In the genomic region with DNA sequence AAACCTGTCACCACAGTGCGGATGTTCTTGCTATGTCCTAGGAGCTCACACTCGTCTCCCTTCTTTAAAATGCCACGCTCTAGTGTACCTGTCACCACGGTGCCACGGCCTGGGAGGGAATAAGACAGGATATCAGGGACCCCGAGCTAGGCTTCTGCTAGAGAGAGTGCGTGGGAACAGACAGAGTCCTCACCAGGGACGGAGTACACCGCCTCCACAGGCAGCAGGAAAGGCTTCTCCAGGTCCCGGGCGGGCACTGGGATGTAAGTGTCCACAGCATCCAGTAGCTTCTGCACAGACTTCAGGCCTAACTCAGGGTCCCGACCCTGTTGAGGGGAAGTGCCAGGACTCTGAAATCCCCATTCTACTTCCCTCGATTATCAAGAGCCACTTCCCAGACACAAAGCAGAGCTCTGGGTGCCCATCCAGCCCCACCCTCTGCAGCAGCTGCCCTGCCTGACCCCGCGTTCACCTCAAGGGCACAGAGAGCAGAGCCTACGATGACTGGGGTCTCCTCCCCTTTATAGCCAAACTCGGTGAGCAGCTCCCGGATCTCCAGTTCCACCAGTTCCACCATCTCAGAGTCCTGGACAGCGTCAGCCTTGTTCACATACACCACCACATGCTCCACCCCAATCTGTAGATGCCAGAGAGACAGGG, we compare ENCODE assay signal across 13 cellular contexts. TPM values are rescaled to one million over a fixed set of nuclear protein-coding genes. Genes with fewer than 3 reads are reported as not detected.
DNase-seq lines count a peak whose midpoint lies in the region; ATAC-seq, FAIRE-seq and TF ChIP-seq lines count a peak whose summit lies in the region.
"Had no signal": no experiment of that assay in that cellular context is flagged by ENCODE, and none has a peak within 500 bp of the region (broad histone marks: within the 10 kb centered on the region; RNA-seq: fewer than 3 reads in every experiment).

No MANE protein-coding gene starts in this region.

- H2BK5ac ChIP-seq in H1 (ENCODE audit: low read depth, low read length): no peak overlapping the region

- no peak overlapping the region for H2AFZ ChIP-seq in H1 (ENCODE audit: low read length)

- FAIRE-seq in H1 (lab: Jason Lieb, UNC): no peak

- peaks cover 0 to 20% of the 10 kb centered on the region in 2 experiments; a peak in 3 of 4 replicates for H3K79me2 ChIP-seq in H1 (ENCODE audit: control insufficient read depth in 1 of 2, insufficient read depth in 2 of 2, low read length in 2 of 2)

- H3K14ac ChIP-seq in H1 (ENCODE audit: insufficient read length): no peak overlapping the region

- H4K20me1 ChIP-seq in H1 (replicated peaks in 1 of 2; ENCODE audit: control insufficient read depth in 1 of 2, insufficient read depth in 2 of 2, low read length in 2 of 2): peaks cover 2 to 14% of the 10 kb centered on the region in 2 experiments

- no peak overlapping the region for H3K4me3 ChIP-seq in breast epithelium
- H3K4me3 ChIP-seq in H1 (ENCODE audit: extremely low read depth in 1 of 4, insufficient read depth in 2 of 4, low read depth in 3 of 4, low read length in 4 of 4): 0 out of 8 replicates have a peak overlapping the region, but pooled peaks of 1 of the 4 experiments have one; percentile 96
- H3K4me3 ChIP-seq in HAP-1: no peak overlapping the region
- H3K4me3 ChIP-seq: mucosa of descending colon had no signal

- no peak overlapping the region for H2BK12ac ChIP-seq in H1 (ENCODE audit: low read depth, low read length)

- DNase-seq in MCF 10A (ENCODE audit: unreplicated experiment) (no peak), breast epithelium (ENCODE audit: low spot score in 2 of 2) (no peak), RWPE1 (ENCODE audit: low spot score) (no peak), H1 (ENCODE audit: low read depth in 1 of 2, low spot score in 2 of 2) (no peak), NCI-H446 (lab: John Stamatoyannopoulos, UW) (no peak), HAP-1 (ENCODE audit: low spot score in 2 of 2) (no peak)
- DNase-seq: activated CD8-positive, alpha-beta memory T cell treated with anti-CD3 and anti-CD28 coated beads, Interleukin-2, amount 50 U/mL, for 4 hours; BE2C; mucosa of descending colon; NCI-H1694 treated with DMSO at 0.1 percent for 48 hours; NK-92 treated with Interleukin-12 subunit alpha and Interleukin-12 subunit beta, amount 100 ng/mL, for 24 hours had no signal

- H3K4me1 ChIP-seq in breast epithelium (peaks cover 7 to 9% of the 10 kb centered on the region in 2 donors), H1 (replicated peaks in 1 of 4; ENCODE audit: control insufficient read depth in 3 of 4, insufficient read depth in 4 of 4, low read length in 3 of 4) (peaks cover 0 to 7% (median 3%) of the 10 kb centered on the region in 4 experiments; a peak in 5 of 7 replicates), HAP-1 (peaks cover 4% of the 10 kb centered on the region)
- H3K4me1 ChIP-seq: BE2C had no signal

- in situ Hi-C loops in HAP-1 (cut with MboI; ENCODE audit: low sequenced_read_pairs): no loop called here

- H3K9me3 Mint-ChIP-seq in MCF 10A (ENCODE audit: unreplicated experiment): no peaks in the 10 kb centered on the region
- H3K9me3 Mint-ChIP-seq in stimulated activated memory B cell treated with anti-CD40 and anti-IgM and Interleukin-4, amounts not matched to agents 10 μg/mL and 1 μg/mL and 100 μg/mL, for 72 hours: no peaks in the 10 kb centered on the region

- peaks cover 14% of the 10 kb centered on the region for H3K23me2 ChIP-seq in H1 (ENCODE audit: low read depth, low read length)

- H3K4ac ChIP-seq in H1 (replicated peaks; ENCODE audit: insufficient read length, low read depth, low read length): no peak overlapping the region

- no peak overlapping the region for H3K27ac ChIP-seq in breast epithelium
- 0 out of 2 replicates have a peak overlapping the region, but pooled peaks have one; percentile 3 for H3K27ac ChIP-seq in RWPE1
- no peak overlapping the region for H3K27ac ChIP-seq in H1 (ENCODE audit: low read depth, low read length)

- no peak overlapping the region for H2BK20ac ChIP-seq in H1 (ENCODE audit: low read length)

- H3K23ac ChIP-seq in H1 (ENCODE audit: insufficient read length): no peak overlapping the region

- TF ChIP-seq CTCF in MCF 10A (IDR thresholded peaks at IDR 0.05; ENCODE audit: unreplicated experiment): no peak
- no peak for TF ChIP-seq CTCF in breast epithelium (IDR thresholded peaks at IDR 0.05)
- TF ChIP-seq CTCF in RWPE1 (conservative IDR thresholded peaks at IDR 0.05; ENCODE audit: low read depth): no peak
- TF ChIP-seq CTCF in H1 (IDR thresholded peaks at IDR 0.05; ENCODE audit: control extremely low read depth in 1 of 3, insufficient read depth in 1 of 3, low read depth in 1 of 3, low read length in 3 of 3): no peak

- H2AK5ac ChIP-seq in H1 (ENCODE audit: low read depth, low read length): no peak overlapping the region

- H4K5ac ChIP-seq in H1 (ENCODE audit: insufficient read length, low read depth, low read length): no peak overlapping the region

- TF ChIP-seq EP300 in H1 (IDR thresholded peaks at IDR 0.05; ENCODE audit: borderline replicate concordance in 1 of 2, low read depth in 2 of 2, low read length in 2 of 2): no peak

- no peak overlapping the region for H3K18ac ChIP-seq in H1 (ENCODE audit: extremely low read depth, low read length)

- H3K56ac ChIP-seq in H1 (replicated peaks; ENCODE audit: insufficient read length, low read depth, low read length): no peak overlapping the region

- intact Hi-C loops in MCF 10A (cut with micrococcal nuclease): no loop called here
- intact Hi-C loops in breast epithelium (cut with DNase I; ENCODE audit: low total_unique reads): no loop called here

- peaks cover 7% of the 10 kb centered on the region for H3K36me3 ChIP-seq in breast epithelium
- H3K36me3 ChIP-seq in H1 (ENCODE audit: control insufficient read depth in 2 of 4, insufficient read depth in 4 of 4, low read length in 3 of 4): peaks cover 17 to 32% (median 28%) of the 10 kb centered on the region in 4 experiments
- H3K36me3 ChIP-seq in HAP-1 (replicated peaks): peaks cover 46% of the 10 kb centered on the region

- BruUV-seq in MCF 10A (replicated peaks; lab: Mats Ljungman, UMichigan): TSS peak; percentile 60

- TF ChIP-seq RAD21 in H1 (IDR thresholded peaks at IDR 0.05 in 1 of 2, conservative IDR thresholded peaks at IDR 0.05 in 1 of 2; ENCODE audit: low read depth in 2 of 2, low read length in 2 of 2): no peak

- 90% methylated on average over 16 of the region's 19 CpGs; no CpG with 5 or more reads in 1 of the 2 experiments for WGBS in H1 (ENCODE audit: extremely low coverage in 1 of 2, insufficient coverage in 1 of 2, insufficient read length in 1 of 2, insufficient replicate concordance in 2 of 2, low coverage in 1 of 2, low lambda C conversion rate in 2 of 2, missing lambda C conversion rate in 1 of 2), 2 experiments

- no peak for ATAC-seq in stimulated activated memory B cell treated with anti-CD40 and anti-IgM and Interleukin-4, amounts not matched to agents 10 μg/mL and 1 μg/mL and 100 μg/mL, for 72 hours
- ATAC-seq in HG02588 (IDR thresholded peaks at IDR 0.05; ENCODE audit: unreplicated experiment): no peak
- ATAC-seq: mucosa of descending colon had no signal

- H3K79me1 ChIP-seq in H1 (ENCODE audit: low read depth, low read length): 0 out of 2 replicates have a peak, but pooled peaks cover 2% of the 10 kb centered on the region

- CTCF ChIA-PET in MCF 10A (lab: Yijun Ruan, JAX) (interaction anchor here (1.0 to 4.4 kb wide), 4 partner anchors 10 to 100 kb away, joined by 3 to 28 read pairs (median 5); no protein-coding TSS in a partner anchor), RWPE1 (lab: Yijun Ruan, JAX) (interaction anchor here (0.5 kb wide), 1 partner anchor 33 kb away, joined by 4 read pairs; no protein-coding TSS in a partner anchor), H1 (lab: Charles Lee; ENCODE audit: partially characterized antibody) (interaction anchor here (1.1 to 4.8 kb wide), 4 partner anchors 8 to 101 kb away, joined by 5 to 34 read pairs (median 17); a partner anchor contains a TSS)

- no peaks in the 10 kb centered on the region for H3K27me3 Mint-ChIP-seq in MCF 10A (ENCODE audit: insufficient read depth, unreplicated experiment)
- no peaks in the 10 kb centered on the region for H3K27me3 Mint-ChIP-seq in stimulated activated memory B cell treated with anti-CD40 and anti-IgM and Interleukin-4, amounts not matched to agents 10 μg/mL and 1 μg/mL and 100 μg/mL, for 72 hours

- H2BK15ac ChIP-seq in H1 (ENCODE audit: low read length): no peak overlapping the region

- H3K4me1 Mint-ChIP-seq in MCF 10A (ENCODE audit: insufficient read depth, unreplicated experiment): peaks cover 7% of the 10 kb centered on the region
- H3K4me1 Mint-ChIP-seq in stimulated activated memory B cell treated with anti-CD40 and anti-IgM and Interleukin-4, amounts not matched to agents 10 μg/mL and 1 μg/mL and 100 μg/mL, for 72 hours: peaks cover 32% of the 10 kb centered on the region

- H4K91ac ChIP-seq in H1 (replicated peaks; ENCODE audit: insufficient read length, low read length): no peak overlapping the region

- no peak overlapping the region for H3K27ac Mint-ChIP-seq in MCF 10A (ENCODE audit: low read depth, unreplicated experiment)
- H3K27ac Mint-ChIP-seq in stimulated activated memory B cell treated with anti-CD40 and anti-IgM and Interleukin-4, amounts not matched to agents 10 μg/mL and 1 μg/mL and 100 μg/mL, for 72 hours: peak overlapping the region; percentile 92

- peak overlapping the region in 1 of 2 experiments; percentile 71; a peak in 1 of 4 replicates for H3K4me2 ChIP-seq in H1 (ENCODE audit: insufficient read depth in 1 of 2, low read depth in 2 of 2, low read length in 2 of 2)

- H3K9ac ChIP-seq in H1 (replicated peaks in 1 of 4; ENCODE audit: extremely low read depth in 1 of 4, low read depth in 3 of 4, low read length in 3 of 4): no peak overlapping the region

- TF ChIP-seq POLR2A in breast epithelium (IDR thresholded peaks at IDR 0.05) (no peak), H1 (IDR thresholded peaks at IDR 0.05; ENCODE audit: control extremely low read depth in 1 of 2, low read depth in 2 of 2, low read length in 2 of 2) (0 out of 3 replicates have a peak, but pooled peaks of 1 of the 2 experiments have one; percentile 23)

- H3K4me3 Mint-ChIP-seq in MCF 10A (ENCODE audit: unreplicated experiment): peak overlapping the region; percentile 99
- peak overlapping the region; percentile 93 for H3K4me3 Mint-ChIP-seq in stimulated activated memory B cell treated with anti-CD40 and anti-IgM and Interleukin-4, amounts not matched to agents 10 μg/mL and 1 μg/mL and 100 μg/mL, for 72 hours

- no peaks in the 10 kb centered on the region for H3K9me3 ChIP-seq in breast epithelium
- H3K9me3 ChIP-seq in H1 (ENCODE audit: insufficient read depth in 2 of 2, low read depth in 1 of 2, low read length in 1 of 2): no peaks in the 10 kb centered on the region
- no peaks in the 10 kb centered on the region for H3K9me3 ChIP-seq in HAP-1
- H3K9me3 ChIP-seq: BE2C, mucosa of descending colon had no signal

- H3K27me3 ChIP-seq in breast epithelium (no peaks in the 10 kb centered on the region), H1 (replicated peaks in 1 of 4; ENCODE audit: control insufficient read depth in 3 of 4, extremely low read depth in 1 of 4, insufficient read depth in 3 of 4, low read length in 3 of 4) (no peaks in the 10 kb centered on the region), HAP-1 (ENCODE audit: low read depth) (no peaks in the 10 kb centered on the region)
- H3K27me3 ChIP-seq: BE2C had no signal

- peak overlapping the region; percentile 48; the same call in 1 of the 2 replicates for H4K8ac ChIP-seq in H1 (ENCODE audit: extremely low read depth, insufficient read depth, low read length)

- POLR2A ChIA-PET in MCF 10A (lab: Yijun Ruan, JAX): interaction anchor here (0.7 to 8.3 kb wide), 8 partner anchors 9 to 291 kb away, joined by 4 to 135 read pairs (median 18); a partner anchor contains a TSS
- POLR2A ChIA-PET in RWPE1 (lab: Yijun Ruan, JAX; ENCODE audit: low non-redundant PET): no interaction called here
- POLR2A ChIA-PET in H1 (lab: Charles Lee; ENCODE audit: partially characterized antibody): interaction anchor here (0.9 to 23.4 kb wide), 5 partner anchors 12 to 101 kb away, joined by 3 to 756 read pairs (median 159); a partner anchor contains a TSS

- no peak overlapping the region for H2BK120ac ChIP-seq in H1 (replicated peaks; ENCODE audit: low read depth, low read length)

- H3K36me3 Mint-ChIP-seq in MCF 10A (ENCODE audit: insufficient read depth, unreplicated experiment): peaks cover 52% of the 10 kb centered on the region
- peaks cover 38% of the 10 kb centered on the region for H3K36me3 Mint-ChIP-seq in stimulated activated memory B cell treated with anti-CD40 and anti-IgM and Interleukin-4, amounts not matched to agents 10 μg/mL and 1 μg/mL and 100 μg/mL, for 72 hours

RNA-seq across cellular contexts. Expression of a gene that starts 1.8 kb away (rescaled TPM):
- total RNA-seq in MCF 10A (2022) (184 and 198 TPM in 2 replicates), breast epithelium (100 to 1,000 TPM in 1 of 3 donors, 10 to 100 TPM in 2; 97.9 to 103 (median 98.4) TPM)
- 243 and 249 TPM in 2 replicates for total RNA-seq in H1 (2021; fragmentation: NEBNext Ultra II Directional; extraction: Animal tissue kit (Norgen Biotek cat#: 25700))
- 216 and 283 TPM in 2 replicates for polyA plus RNA-seq in H1 (2011; rRNA removed)
- polyA plus RNA-seq in H1 (2011; cell fraction: cytosol; rRNA removed): 216 TPM
- 375 TPM for polyA plus RNA-seq in H1 (2011; cell fraction: nucleus; rRNA removed)
- polyA plus RNA-seq in H1 (2012, experiment 1 of 2): 252 to 300 TPM (median 277 TPM) in 4 replicates
- polyA plus RNA-seq in H1 (2012, experiment 2 of 2): 261 TPM
- polyA plus RNA-seq in H1 (2013, experiment 1 of 2): 233 TPM
- 250 TPM for polyA plus RNA-seq in H1 (2013, experiment 2 of 2)
- polyA minus RNA-seq in H1 (2011; rRNA and poly(A)+ RNA removed): 76.3 and 102 TPM in 2 replicates
- 74.2 TPM for polyA minus RNA-seq in H1 (2011; cell fraction: cytosol; rRNA and poly(A)+ RNA removed)
- 65.9 TPM for polyA minus RNA-seq in H1 (2011; cell fraction: nucleus; rRNA and poly(A)+ RNA removed)

RNA-seq across cellular contexts. Expression of a gene that starts 19.3 kb away (rescaled TPM):
- total RNA-seq in MCF 10A (2022) (27.3 and 31.5 TPM in 2 replicates), breast epithelium (10 to 100 TPM; 20.0 to 28.8 (median 23.6) TPM)
- 38.5 and 39.7 TPM in 2 replicates for total RNA-seq in H1 (2021; fragmentation: NEBNext Ultra II Directional; extraction: Animal tissue kit (Norgen Biotek cat#: 25700))
- polyA plus RNA-seq in H1 (2011; rRNA removed): 32.0 and 57.5 TPM in 2 replicates
- 30.7 TPM for polyA plus RNA-seq in H1 (2011; cell fraction: cytosol; rRNA removed)
- 219 TPM for polyA plus RNA-seq in H1 (2011; cell fraction: nucleus; rRNA removed)
- 40.1 to 43.9 TPM (median 40.4 TPM) in 4 replicates for polyA plus RNA-seq in H1 (2012, experiment 1 of 2)
- 32.3 TPM for polyA plus RNA-seq in H1 (2012, experiment 2 of 2)
- polyA plus RNA-seq in H1 (2013, experiment 1 of 2): 30.1 TPM
- 29.1 TPM for polyA plus RNA-seq in H1 (2013, experiment 2 of 2)
- polyA minus RNA-seq in H1 (2011; rRNA and poly(A)+ RNA removed): 9.2 and 13.9 TPM in 2 replicates
- polyA minus RNA-seq in H1 (2011; cell fraction: cytosol; rRNA and poly(A)+ RNA removed): 18.1 TPM
- polyA minus RNA-seq in H1 (2011; cell fraction: nucleus; rRNA and poly(A)+ RNA removed): 21.9 TPM

RNA-seq across cellular contexts. Expression of a gene that starts 21.6 kb away (rescaled TPM):
- total RNA-seq in MCF 10A (2022) (245 and 251 TPM in 2 replicates), breast epithelium (10 to 100 TPM; 43.8 to 62.6 (median 58.1) TPM)
- 218 and 227 TPM in 2 replicates for total RNA-seq in H1 (2021; fragmentation: NEBNext Ultra II Directional; extraction: Animal tissue kit (Norgen Biotek cat#: 25700))
- polyA plus RNA-seq in H1 (2011; rRNA removed): 79.1 and 131 TPM in 2 replicates
- 54.4 TPM for polyA plus RNA-seq in H1 (2011; cell fraction: cytosol; rRNA removed)
- polyA plus RNA-seq in H1 (2011; cell fraction: nucleus; rRNA removed): 450 TPM
- 151 to 202 TPM (median 191 TPM) in 4 replicates for polyA plus RNA-seq in H1 (2012, experiment 1 of 2)
- polyA plus RNA-seq in H1 (2012, experiment 2 of 2): 158 TPM
- polyA plus RNA-seq in H1 (2013, experiment 1 of 2): 187 TPM
- polyA plus RNA-seq in H1 (2013, experiment 2 of 2): 171 TPM
- 36.2 and 40.2 TPM in 2 replicates for polyA minus RNA-seq in H1 (2011; rRNA and poly(A)+ RNA removed)
- 106 TPM for polyA minus RNA-seq in H1 (2011; cell fraction: cytosol; rRNA and poly(A)+ RNA removed)
- polyA minus RNA-seq in H1 (2011; cell fraction: nucleus; rRNA and poly(A)+ RNA removed): 121 TPM

RNA-seq across cellular contexts. Expression of a gene that starts 33.9 kb away (rescaled TPM):
- total RNA-seq in MCF 10A (2022): 0.23 and 1.7 TPM in 2 replicates
- under 1 TPM; 0.15 to 0.48 (median 0.33) TPM for total RNA-seq in breast epithelium
- 2.4 and 3.0 TPM in 2 replicates for total RNA-seq in H1 (2021; fragmentation: NEBNext Ultra II Directional; extraction: Animal tissue kit (Norgen Biotek cat#: 25700))
- 1.7 and 3.1 TPM in 2 replicates for polyA plus RNA-seq in H1 (2011; rRNA removed)
- 1.9 TPM for polyA plus RNA-seq in H1 (2011; cell fraction: cytosol; rRNA removed)
- 10.5 TPM for polyA plus RNA-seq in H1 (2011; cell fraction: nucleus; rRNA removed)
- 4.4 to 10.5 TPM (median 6.1 TPM) in 4 replicates for polyA plus RNA-seq in H1 (2012, experiment 1 of 2)
- 1.4 TPM for polyA plus RNA-seq in H1 (2012, experiment 2 of 2)
- polyA plus RNA-seq in H1 (2013, experiment 1 of 2): 2.6 TPM
- 1.5 TPM for polyA plus RNA-seq in H1 (2013, experiment 2 of 2)
- polyA minus RNA-seq in H1 (2011; rRNA and poly(A)+ RNA removed): 1.3 and 2.0 TPM in 2 replicates
- polyA minus RNA-seq in H1 (2011; cell fraction: cytosol; rRNA and poly(A)+ RNA removed): 1.4 TPM
- polyA minus RNA-seq in H1 (2011; cell fraction: nucleus; rRNA and poly(A)+ RNA removed): 14.5 TPM
